Comparison of ENCODE assay signal across 13 cellular contexts in genomic region chr2:767440-767839, GRCh38.
DNase-seq lines count a peak whose midpoint lies in the region; ATAC-seq lines count a peak whose summit lies in the region.
"Had no signal": no experiment of that assay in that cellular context is flagged by ENCODE, and none has a peak within 500 bp of the region (broad histone marks: within the 10 kb centered on the region; RNA-seq: fewer than 3 reads in every experiment).

No MANE protein-coding gene starts in this region.

- H2BK120ac ChIP-seq in mesendoderm (ENCODE audit: low read depth, low read length), result no peak overlapping the region

- H3K4me1 Mint-ChIP-seq in activated CD8-positive, alpha-beta memory T cell treated with anti-CD3 and anti-CD28 coated beads, Interleukin-2, amount 10 ng/mL, durations not matched to agents 7 days and 5 days, result peaks cover 44% of the 10 kb centered on the region
- peaks cover 29% of the 10 kb centered on the region for H3K4me1 Mint-ChIP-seq in activated naive CD8-positive, alpha-beta T cell treated with anti-CD3 and anti-CD28 coated beads, Interleukin-2, amount 10 ng/mL, durations not matched to agents 7 days and 5 days

- H4K5ac ChIP-seq in mesendoderm (ENCODE audit: low read length), result no peak overlapping the region

- no peak overlapping the region for H3K4me3 ChIP-seq in mesendoderm (ENCODE audit: low read length)
- H3K4me3 ChIP-seq: dorsolateral prefrontal cortex, uterus had no signal

- H3K36me3 Mint-ChIP-seq in activated CD8-positive, alpha-beta memory T cell treated with anti-CD3 and anti-CD28 coated beads, Interleukin-2, amount 10 ng/mL, durations not matched to agents 7 days and 5 days, result peaks cover 10% of the 10 kb centered on the region
- H3K36me3 Mint-ChIP-seq in activated naive CD8-positive, alpha-beta T cell treated with anti-CD3 and anti-CD28 coated beads, Interleukin-2, amount 10 ng/mL, durations not matched to agents 7 days and 5 days, result peaks cover 8% of the 10 kb centered on the region
- H3K36me3 Mint-ChIP-seq: memory B cell had no signal

- no CpG with 5 or more reads among the region's 9 CpGs for WGBS in mesendoderm (ENCODE audit: extremely low coverage, insufficient coverage, low lambda C conversion rate)

- H3K4ac ChIP-seq in mesendoderm (ENCODE audit: low read depth, low read length), result no peak overlapping the region

- H3K27me3 Mint-ChIP-seq in activated CD8-positive, alpha-beta memory T cell treated with anti-CD3 and anti-CD28 coated beads, Interleukin-2, amount 10 ng/mL, durations not matched to agents 7 days and 5 days, result peaks cover 2% of the 10 kb centered on the region
- H3K27me3 Mint-ChIP-seq in activated naive CD8-positive, alpha-beta T cell treated with anti-CD3 and anti-CD28 coated beads, Interleukin-2, amount 10 ng/mL, durations not matched to agents 7 days and 5 days, result no peaks in the 10 kb centered on the region

- H3K23ac ChIP-seq in mesendoderm (ENCODE audit: low read length), result no peak overlapping the region

- H3K9me3 Mint-ChIP-seq in activated CD8-positive, alpha-beta memory T cell treated with anti-CD3 and anti-CD28 coated beads, Interleukin-2, amount 10 ng/mL, durations not matched to agents 7 days and 5 days (ENCODE audit: low read depth), result peaks cover 7% of the 10 kb centered on the region
- H3K9me3 Mint-ChIP-seq in activated naive CD8-positive, alpha-beta T cell treated with anti-CD3 and anti-CD28 coated beads, Interleukin-2, amount 10 ng/mL, durations not matched to agents 7 days and 5 days, result peaks cover 9% of the 10 kb centered on the region

- no peak overlapping the region for H3K27ac Mint-ChIP-seq in activated CD8-positive, alpha-beta memory T cell treated with anti-CD3 and anti-CD28 coated beads, Interleukin-2, amount 10 ng/mL, durations not matched to agents 7 days and 5 days
- H3K27ac Mint-ChIP-seq in activated naive CD8-positive, alpha-beta T cell treated with anti-CD3 and anti-CD28 coated beads, Interleukin-2, amount 10 ng/mL, durations not matched to agents 7 days and 5 days, result no peak overlapping the region
- H3K27ac Mint-ChIP-seq: memory B cell had no signal

- H3K27ac ChIP-seq in mesendoderm (ENCODE audit: low read depth, low read length), result no peak overlapping the region
- H3K27ac ChIP-seq: dorsolateral prefrontal cortex, uterus had no signal

- no peak overlapping the region for H2AK5ac ChIP-seq in mesendoderm (ENCODE audit: low read length)

- H3K9ac ChIP-seq in mesendoderm (ENCODE audit: low read length), result no peak overlapping the region

- no peaks in the 10 kb centered on the region for H3K4me1 ChIP-seq in mesendoderm (ENCODE audit: control insufficient read depth, low read depth, low read length)
- H3K4me1 ChIP-seq: uterus had no signal

- no peak overlapping the region for H3K4me3 Mint-ChIP-seq in activated CD8-positive, alpha-beta memory T cell treated with anti-CD3 and anti-CD28 coated beads, Interleukin-2, amount 10 ng/mL, durations not matched to agents 7 days and 5 days
- no peak overlapping the region for H3K4me3 Mint-ChIP-seq in activated naive CD8-positive, alpha-beta T cell treated with anti-CD3 and anti-CD28 coated beads, Interleukin-2, amount 10 ng/mL, durations not matched to agents 7 days and 5 days
- H3K4me3 Mint-ChIP-seq: memory B cell had no signal

- no peaks in the 10 kb centered on the region for H3K79me2 ChIP-seq in mesendoderm (ENCODE audit: control insufficient read depth, insufficient read depth, low read length)

- H2BK15ac ChIP-seq in mesendoderm (replicated peaks; ENCODE audit: low read depth), result no peak overlapping the region

- POLR2A ChIA-PET in activated naive CD8-positive, alpha-beta T cell treated with anti-CD3 and anti-CD28 coated beads, Interleukin-2, amount 10 ng/mL, durations not matched to agents 7 days and 5 days (lab: Charles Lee), result no interaction called here

- H3K36me3 ChIP-seq in mesendoderm (ENCODE audit: control insufficient read depth, insufficient read depth, low read length), result no peaks in the 10 kb centered on the region
- H3K36me3 ChIP-seq: uterus had no signal

- H3K18ac ChIP-seq in mesendoderm (ENCODE audit: low read length), result no peak overlapping the region

- no peaks in the 10 kb centered on the region for H3K27me3 ChIP-seq in mesendoderm (ENCODE audit: insufficient read depth, low read length, poor library complexity)
- H3K27me3 ChIP-seq: uterus had no signal

- H4K8ac ChIP-seq in mesendoderm (ENCODE audit: low read depth, low read length), result no peak overlapping the region

- CTCF ChIA-PET in activated CD8-positive, alpha-beta memory T cell treated with anti-CD3 and anti-CD28 coated beads, Interleukin-2, amount 10 ng/mL, durations not matched to agents 7 days and 5 days (lab: Charles Lee), result no interaction called here

- H3K4me2 ChIP-seq in mesendoderm (ENCODE audit: low read length), result no peak overlapping the region

- no peak overlapping the region for H3K56ac ChIP-seq in mesendoderm (ENCODE audit: low read length)

- ATAC-seq in activated CD8-positive, alpha-beta memory T cell treated with anti-CD3 and anti-CD28 coated beads, Interleukin-2, amount 10 ng/mL, durations not matched to agents 7 days and 5 days, result peak; percentile 58
- peak; percentile 64 for ATAC-seq in activated naive CD8-positive, alpha-beta T cell treated with anti-CD3 and anti-CD28 coated beads, Interleukin-2, amount 10 ng/mL, durations not matched to agents 7 days and 5 days (ENCODE audit: low read depth)
- ATAC-seq in HG02870 (IDR thresholded peaks at IDR 0.05; ENCODE audit: unreplicated experiment), result no peak

- H2BK5ac ChIP-seq in mesendoderm (ENCODE audit: low read length), result no peak overlapping the region

- no peaks in the 10 kb centered on the region for H3K79me1 ChIP-seq in mesendoderm (ENCODE audit: low read length)

- peak; percentile 63 for DNase-seq in activated CD8-positive, alpha-beta memory T cell treated with anti-CD3 and anti-CD28 coated beads, Interleukin-2, amount 10 ng/mL, durations not matched to agents 7 days and 5 days
- no peak for DNase-seq in activated CD8-positive, alpha-beta memory T cell treated with anti-CD3 and anti-CD28 coated beads, Interleukin-2, amount 50 U/mL, for 48 hours
- peak; percentile 64 for DNase-seq in NCI-H2107 treated with DMSO at 0.1 percent for 48 hours (lab: John Stamatoyannopoulos, UW; ENCODE audit: unreplicated experiment)
- DNase-seq in activated naive CD8-positive, alpha-beta T cell treated with anti-CD3 and anti-CD28 coated beads, Interleukin-2, amount 10 ng/mL, durations not matched to agents 7 days and 5 days, result peak; percentile 42
- DNase-seq in stimulated activated CD8-positive, alpha-beta memory T cell treated with anti-CD3 and anti-CD28 coated beads, Interleukin-4, amount 100 ng/mL, for 24 hours (ENCODE audit: low read depth), result peak; percentile 29
- no peak for DNase-seq in GOT3 (lab: John Stamatoyannopoulos, UW)
- DNase-seq in mesendoderm, result no peak
- DNase-seq: dorsolateral prefrontal cortex, NCI-H1092, occipital lobe, uterus had no signal

Comparison
In these comparisons a context has a peak if more than half of its experiments do, and no peak if none do; other contexts are left out.
1. DNase-seq: peak in activated CD8-positive, alpha-beta memory T cell treated with anti-CD3 and anti-CD28 coated beads, Interleukin-2, amount 10 ng/mL, durations not matched to agents 7 days and 5 days (single experiment), NCI-H2107 treated with DMSO at 0.1 percent for 48 hours (single experiment), activated naive CD8-positive, alpha-beta T cell treated with anti-CD3 and anti-CD28 coated beads, Interleukin-2, amount 10 ng/mL, durations not matched to agents 7 days and 5 days (single experiment) and stimulated activated CD8-positive, alpha-beta memory T cell treated with anti-CD3 and anti-CD28 coated beads, Interleukin-4, amount 100 ng/mL, for 24 hours (single experiment); none in activated CD8-positive, alpha-beta memory T cell treated with anti-CD3 and anti-CD28 coated beads, Interleukin-2, amount 50 U/mL, for 48 hours (single experiment), GOT3 (single experiment) and mesendoderm (single experiment).